Comparison of ENCODE assay signal across 9 cellular contexts in the genomic region with DNA sequence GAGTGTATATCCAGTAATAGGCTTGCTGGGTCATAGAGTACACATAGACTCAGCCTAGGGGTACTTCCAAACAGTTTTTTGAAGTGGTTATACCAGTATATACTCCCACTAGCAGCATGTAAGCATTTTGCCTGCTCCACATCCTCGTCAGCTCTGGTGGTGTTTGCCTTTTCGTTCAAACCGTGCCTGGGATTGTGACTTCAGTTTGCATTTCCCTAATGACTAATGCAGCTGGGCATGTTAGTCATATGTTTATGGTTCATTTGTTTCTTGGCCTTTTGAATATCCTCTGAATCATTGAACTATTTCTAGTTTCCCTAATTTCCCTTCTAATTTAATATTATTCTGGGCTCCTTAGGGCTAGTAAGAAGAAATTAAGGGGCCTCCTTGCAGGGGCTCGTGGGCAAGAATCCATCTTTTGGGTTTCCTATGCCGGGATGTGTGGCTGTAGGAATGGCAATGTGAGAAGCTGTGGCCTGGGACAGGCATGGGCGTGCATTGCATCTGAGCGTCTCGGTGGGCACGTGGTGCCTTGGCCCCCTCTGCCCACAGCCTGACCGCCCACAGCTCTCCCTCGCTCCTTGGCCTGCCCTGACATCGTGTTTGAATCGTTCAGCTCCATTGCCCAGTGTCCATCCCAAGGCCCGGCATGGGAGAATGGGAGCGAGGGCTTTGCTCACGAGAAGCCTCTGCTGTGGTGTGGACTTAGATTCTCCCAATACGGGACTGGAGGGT. TPM values are rescaled to one million over a fixed set of nuclear protein-coding genes. Genes with fewer than 3 reads are reported as not detected.
A peak's percentile ranks its signal among the peaks of the same experiment; 100 is the strongest.
DNase-seq lines count a peak whose midpoint lies in the region; ATAC-seq and TF ChIP-seq lines count a peak whose summit lies in the region.
"Had no signal": no experiment of that assay in that cellular context is flagged by ENCODE, and none has a peak within 500 bp of the region (broad histone marks: within the 10 kb centered on the region; RNA-seq: fewer than 3 reads in every experiment).

No MANE protein-coding gene starts in this region.

- H3K27ac ChIP-seq in RWPE2 (ENCODE audit: poor library complexity, severe bottlenecking) (peak overlapping the region; percentile 23), smooth muscle cell (ENCODE audit: low read depth) (peak overlapping the region; percentile 68), uterus (no peak overlapping the region)

- 73% methylated on average over 17 of the region's 17 CpGs for WGBS in smooth muscle cell (ENCODE audit: low lambda C conversion rate)

- H3K27me3 ChIP-seq in RWPE2 (ENCODE audit: insufficient read depth, poor library complexity, severe bottlenecking) (no peaks in the 10 kb centered on the region), smooth muscle cell (ENCODE audit: low read depth) (no peaks in the 10 kb centered on the region), uterus (no peaks in the 10 kb centered on the region)

- ATAC-seq in RWPE2 (ENCODE audit: low read depth): peak; percentile 89
- ATAC-seq in sciatic nerve: no peak

- H3K4me1 ChIP-seq in RWPE2 (ENCODE audit: insufficient read depth, poor library complexity, severe bottlenecking): peaks cover 13% of the 10 kb centered on the region
- no peaks in the 10 kb centered on the region for H3K4me1 ChIP-seq in smooth muscle cell (ENCODE audit: low read depth)
- no peaks in the 10 kb centered on the region for H3K4me1 ChIP-seq in uterus

- no peak overlapping the region for H3K9ac ChIP-seq in smooth muscle cell (ENCODE audit: low read depth)

- no peaks in the 10 kb centered on the region for H4K20me1 ChIP-seq in smooth muscle cell (ENCODE audit: low read depth)

- TF ChIP-seq POLR2A in uterus (IDR thresholded peaks at IDR 0.05): no peak

- no peaks in the 10 kb centered on the region for H3F3A ChIP-seq in smooth muscle cell (ENCODE audit: low read depth)

- H3K4me3 ChIP-seq in RWPE2 (ENCODE audit: severe bottlenecking) (no peak overlapping the region), smooth muscle cell (no peak overlapping the region), uterus (no peak overlapping the region)

- no peak for TF ChIP-seq CTCF in RWPE2 (IDR thresholded peaks at IDR 0.05; ENCODE audit: poor library complexity, severe bottlenecking)
- no peak for TF ChIP-seq CTCF in smooth muscle cell (IDR thresholded peaks at IDR 0.05; ENCODE audit: borderline replicate concordance, insufficient read depth, poor library complexity, severe bottlenecking)
- no peak for TF ChIP-seq CTCF in uterus (IDR thresholded peaks at IDR 0.05)

- H3K9me3 ChIP-seq in RWPE2 (ENCODE audit: severe bottlenecking) (no peaks in the 10 kb centered on the region), smooth muscle cell (replicated peaks; ENCODE audit: low read depth) (no peaks in the 10 kb centered on the region), uterus (no peaks in the 10 kb centered on the region)

- intact Hi-C loops in uterus (cut with DNase I; ENCODE audit: low total_unique reads) (no loop called here), sciatic nerve (cut with DNase I) (no loop called here)

- H3K79me2 ChIP-seq in smooth muscle cell (ENCODE audit: low read depth): no peaks in the 10 kb centered on the region

- H3K36me3 ChIP-seq in RWPE2 (ENCODE audit: low read depth) (peaks cover 18% of the 10 kb centered on the region; the same call in 1 of the 2 replicates), smooth muscle cell (ENCODE audit: low read depth) (no peaks in the 10 kb centered on the region), uterus (no peaks in the 10 kb centered on the region)

- DNase-seq in H4 (ENCODE audit: low spot score): peak; percentile 57
- DNase-seq in RWPE2 (ENCODE audit: low spot score): no peak
- peak; percentile 89 for DNase-seq in fibroblast of peridontal ligament (ENCODE audit: extremely low read depth)
- no peak for DNase-seq in smooth muscle cell (lab: John Stamatoyannopoulos, UW; ENCODE audit: unreplicated experiment)
- no peak for DNase-seq in uterus
- DNase-seq in DMS153 treated with DMSO at 0.1 percent for 48 hours (lab: John Stamatoyannopoulos, UW; ENCODE audit: unreplicated experiment): no peak
- DNase-seq in sciatic nerve (ENCODE audit: low spot score): no peak
- DNase-seq: NCI-H2081 treated with DMSO at 0.1 percent for 48 hours; stimulated activated CD4-positive, alpha-beta T cell treated with anti-CD3 and anti-CD28 coated beads, Interleukin-4, amount 100 ng/mL, for 24 hours had no signal

- H3K4me2 ChIP-seq in smooth muscle cell: peak overlapping the region; percentile 54

- no peak overlapping the region for H2AFZ ChIP-seq in smooth muscle cell (ENCODE audit: low read depth)

RNA-seq across cellular contexts. Expression of a gene that starts 26.4 kb away (rescaled TPM):
- total RNA-seq in H4 (2014; rRNA removed; shearing (Covaris generic)): 50.3 and 56.6 TPM in 2 replicates
- total RNA-seq in smooth muscle cell: 18.3 and 26.8 TPM in 2 replicates
- polyA plus RNA-seq in smooth muscle cell: 36.7 and 43.5 TPM in 2 replicates
- 10 to 100 TPM in 2 of 4 donors, 1 to 10 TPM in 2; 5.4 to 29.0 (median 11.2) TPM for total RNA-seq in uterus
- total RNA-seq in sciatic nerve: 21.0 TPM

Comparison
In these comparisons a context has a peak if more than half of its experiments do, and no peak if none do; other contexts are left out.
1. DNase-seq: peak in H4 (single experiment) and fibroblast of peridontal ligament (single experiment); none in RWPE2 (single experiment), smooth muscle cell (single experiment), uterus (0 of 2), DMS153 treated with DMSO at 0.1 percent for 48 hours (single experiment) and sciatic nerve (single experiment).
2. H3K27ac ChIP-seq: peak in RWPE2 (single experiment) and smooth muscle cell (single experiment); none in uterus (0 of 2).